9 cellular contexts compared by ENCODE assay signal in the genomic region with DNA sequence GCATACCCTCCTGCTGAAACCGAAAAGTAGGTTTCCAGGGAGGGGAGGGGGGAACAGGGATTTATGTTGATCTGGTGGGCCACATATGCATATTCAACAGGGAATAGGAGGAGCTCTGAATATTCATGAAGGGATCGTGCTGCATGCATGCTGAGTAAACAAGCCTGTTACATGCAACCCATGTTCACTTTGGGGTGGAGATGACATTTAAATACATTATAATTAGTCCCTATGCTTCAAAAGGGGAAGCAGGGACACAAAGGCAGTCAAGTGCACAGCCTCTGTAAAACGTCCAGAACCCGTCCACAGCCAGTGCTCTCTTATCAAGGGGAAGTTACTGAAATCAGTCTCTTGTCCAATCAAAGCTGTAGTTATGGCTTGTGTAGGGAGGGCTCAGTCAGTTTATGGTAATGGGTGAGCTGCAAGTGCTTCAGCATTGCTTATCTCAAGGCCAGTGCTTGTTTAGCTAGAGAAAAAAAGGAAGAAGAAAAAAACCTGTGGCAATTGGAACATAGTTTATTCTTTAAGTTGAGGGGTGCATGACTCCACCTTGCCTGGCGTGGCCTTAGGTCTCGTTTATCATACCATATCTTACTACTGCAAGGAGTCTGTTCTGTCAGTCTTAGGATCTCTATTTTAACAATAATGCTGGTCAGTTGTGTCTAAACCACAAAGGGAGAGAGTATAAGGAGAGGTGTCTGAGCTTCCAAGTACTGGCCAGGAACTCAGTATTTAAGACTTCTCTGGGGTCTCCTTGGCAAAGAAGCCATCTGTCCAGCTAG. TPM values are rescaled to one million over a fixed set of nuclear protein-coding genes. Genes with fewer than 3 reads are reported as not detected.
DNase-seq lines count a peak whose midpoint lies in the region; ATAC-seq and TF ChIP-seq lines count a peak whose summit lies in the region.
"Not testable (repeated sequence)": the region's sequence is repeated elsewhere in the genome, so short reads cannot be mapped to it uniquely, and the experiment has no call there.
"Had no signal": no experiment of that assay in that cellular context is flagged by ENCODE, and none has a peak within 500 bp of the region (broad histone marks: within the 10 kb centered on the region; RNA-seq: fewer than 3 reads in every experiment).

No MANE protein-coding gene starts in this region.

- H3K4ac ChIP-seq in mesendoderm (ENCODE audit: low read depth, low read length): not testable (repeated sequence)

- WGBS in endodermal cell (ENCODE audit: insufficient coverage in 1 of 2, insufficient read length in 1 of 2), 2 experiments: 20 to 25% methylated on average over 1 to 2 of the region's 6 CpGs
- WGBS in mesendoderm (ENCODE audit: extremely low coverage, insufficient coverage, low lambda C conversion rate): no CpG with 5 or more reads among the region's 6 CpGs

- H2BK120ac ChIP-seq in mesendoderm (ENCODE audit: low read depth, low read length): not testable (repeated sequence)

- ATAC-seq in GM23338, WTC11: not testable (repeated sequence)

- H3K4me1 Mint-ChIP-seq in GM23338 (peaks cover 22% of the 10 kb centered on the region), WTC11 (peaks cover 18% of the 10 kb centered on the region)
- H3K4me1 Mint-ChIP-seq in endodermal cell: not testable (repeated sequence)

- H3K9ac ChIP-seq in SK-N-MC (ENCODE audit: insufficient read length); endodermal cell (ENCODE audit: extremely low read depth, low read length, poor library complexity, severe bottlenecking); mesendoderm (ENCODE audit: low read length): not testable (repeated sequence)

- not testable (repeated sequence) for H4K20me1 ChIP-seq in GM23338 (replicated peaks; ENCODE audit: insufficient read depth)

- H3K27ac Mint-ChIP-seq in GM23338, endodermal cell: not testable (repeated sequence)
- H3K27ac Mint-ChIP-seq in WTC11: peak overlapping the region; percentile 68

- not testable (repeated sequence) for H3F3A ChIP-seq in GM23338 (replicated peaks; ENCODE audit: low read depth)

- not testable (repeated sequence) for H3K9me3 ChIP-seq in SK-N-MC (ENCODE audit: low read depth, low read length); endodermal cell (ENCODE audit: control insufficient read depth, low read length)

- H3K27me3 Mint-ChIP-seq in GM23338 (ENCODE audit: insufficient read depth, low read depth, poor library complexity): peaks cover 15% of the 10 kb centered on the region
- peaks cover 11% of the 10 kb centered on the region for H3K27me3 Mint-ChIP-seq in WTC11 (ENCODE audit: low read depth)
- H3K27me3 Mint-ChIP-seq in endodermal cell (ENCODE audit: insufficient read depth): peaks cover 11% of the 10 kb centered on the region

- H3K27ac ChIP-seq in GM23338 (ENCODE audit: low read depth); SK-N-MC; endodermal cell (ENCODE audit: low read depth, low read length); mesendoderm (ENCODE audit: low read depth, low read length): not testable (repeated sequence)

- TF ChIP-seq CTCF in GM23338 (conservative IDR thresholded peaks at IDR 0.05; ENCODE audit: low read depth in 2 of 2); WTC11 (IDR thresholded peaks at IDR 0.05); endodermal cell (conservative IDR thresholded peaks at IDR 0.05): not testable (repeated sequence)

- not testable (repeated sequence) for H3K9me3 Mint-ChIP-seq in GM23338, WTC11, endodermal cell

- H3K4me3 ChIP-seq in GM23338; endodermal cell (ENCODE audit: low read length); mesendoderm (ENCODE audit: low read length): not testable (repeated sequence)
- peak overlapping the region; percentile 63 for H3K4me3 ChIP-seq in SK-N-MC

- not testable (repeated sequence) for H4K8ac ChIP-seq in mesendoderm (ENCODE audit: low read depth, low read length)

- peaks cover 13% of the 10 kb centered on the region for H3K27me3 ChIP-seq in GM23338 (ENCODE audit: insufficient read depth)
- not testable (repeated sequence) for H3K27me3 ChIP-seq in endodermal cell (ENCODE audit: control insufficient read depth, insufficient read depth, low read length, poor library complexity, severe bottlenecking); mesendoderm (ENCODE audit: insufficient read depth, low read length, poor library complexity)

- H3K4me3 Mint-ChIP-seq in GM23338 (peak overlapping the region; percentile 58), WTC11 (peak overlapping the region; percentile 56)
- not testable (repeated sequence) for H3K4me3 Mint-ChIP-seq in endodermal cell

- not testable (repeated sequence) for H3K18ac ChIP-seq in mesendoderm (ENCODE audit: low read length)

- not testable (repeated sequence) for H3K23ac ChIP-seq in mesendoderm (ENCODE audit: low read length)

- H3K9me2 ChIP-seq in GM23338 (ENCODE audit: insufficient read depth): not testable (repeated sequence)

- H3K56ac ChIP-seq in mesendoderm (ENCODE audit: low read length): not testable (repeated sequence)

- H3K36me3 Mint-ChIP-seq in GM23338 (ENCODE audit: low read depth); WTC11; endodermal cell (ENCODE audit: low read depth): not testable (repeated sequence)

- in situ Hi-C loops in KBM-7 (cut with MboI; ENCODE audit: low pct_unique_long_range_greater_than_20kb, low sequenced_read_pairs): not testable (repeated sequence)

- H2AK5ac ChIP-seq in mesendoderm (ENCODE audit: low read length): not testable (repeated sequence)

- CTCF ChIA-PET in WTC11 (lab: Charles Lee): not testable (repeated sequence)

- H3K36me3 ChIP-seq in GM23338 (ENCODE audit: insufficient read depth); SK-N-MC (ENCODE audit: insufficient read depth, low read length); endodermal cell (ENCODE audit: control insufficient read depth, insufficient read depth, low read length); mesendoderm (ENCODE audit: control insufficient read depth, insufficient read depth, low read length): not testable (repeated sequence)

- H3K4me2 ChIP-seq in GM23338; mesendoderm (ENCODE audit: low read length): not testable (repeated sequence)

- not testable (repeated sequence) for H2BK15ac ChIP-seq in mesendoderm (replicated peaks; ENCODE audit: low read depth)

- not testable (repeated sequence) for H3K4me1 ChIP-seq in GM23338 (ENCODE audit: insufficient read depth); endodermal cell (ENCODE audit: control insufficient read depth, insufficient read depth, low read length); mesendoderm (ENCODE audit: control insufficient read depth, low read depth, low read length)

- not testable (repeated sequence) for H3K79me1 ChIP-seq in mesendoderm (ENCODE audit: low read length)

- H2BK5ac ChIP-seq in mesendoderm (ENCODE audit: low read length): not testable (repeated sequence)

- H4K5ac ChIP-seq in mesendoderm (ENCODE audit: low read length): not testable (repeated sequence)

- not testable (repeated sequence) for H2AFZ ChIP-seq in GM23338

- H3K79me2 ChIP-seq in GM23338 (replicated peaks; ENCODE audit: insufficient read depth); mesendoderm (ENCODE audit: control insufficient read depth, insufficient read depth, low read length): not testable (repeated sequence)

- DNase-seq in GM23338 (ENCODE audit: low spot score): peak; percentile 55
- DNase-seq in KBM-7: peak; percentile 68
- DNase-seq in NCI-H526 treated with DMSO at 0.1 percent for 48 hours (lab: John Stamatoyannopoulos, UW): peak; percentile 29
- DNase-seq in SK-N-MC (ENCODE audit: low read depth, low spot score); WTC11 (ENCODE audit: low spot score): not testable (repeated sequence)
- peak; percentile 51 for DNase-seq in endodermal cell
- peak; percentile 31 for DNase-seq in mesendoderm

- POLR2A ChIA-PET in WTC11 (lab: Charles Lee): not testable (repeated sequence)

RNA-seq across cellular contexts. Expression of gene RNU1-2, which starts 28.7 kb away (rescaled TPM):
- total RNA-seq in GM23338 (2014; rRNA removed; shearing (Covaris generic)): under 0.01 TPM in 1 of 2 replicates, not detected in the other
- polyA plus RNA-seq in GM23338 (2016; fragmentation: Nextera tagmentation; extraction: Ambion mirVana): not detected in 2 replicates
- total RNA-seq in WTC11 (2021): 1,028 to 1,267 TPM (median 1,197 TPM) in 3 replicates
- total RNA-seq in endodermal cell: 1,000 to 10,000 TPM; 2,483 to 3,611 TPM
- 11,872 TPM for polyA plus RNA-seq in endodermal cell (2013, experiment 1 of 2)
- polyA plus RNA-seq in endodermal cell (2013, experiment 2 of 2): 14,577 TPM
- not detected for polyA plus RNA-seq in mesendoderm (2013, experiment 1 of 2)
- polyA plus RNA-seq in mesendoderm (2013, experiment 2 of 2): not detected
- total RNA-seq: H4 had no signal
- polyA plus RNA-seq: CD14-positive monocyte had no signal

RNA-seq across cellular contexts. Expression of gene CROCC, which starts 54.6 kb away (rescaled TPM):
- 74.6 and 106 TPM in 2 replicates for total RNA-seq in GM23338 (2014; rRNA removed; shearing (Covaris generic))
- polyA plus RNA-seq in GM23338 (2016; fragmentation: Nextera tagmentation; extraction: Ambion mirVana): 13.0 and 15.1 TPM in 2 replicates
- total RNA-seq in WTC11 (2021) (73.8 to 75.6 TPM (median 73.9 TPM) in 3 replicates), endodermal cell (10 to 100 TPM; 58.4 to 61.8 TPM)
- 38.9 TPM for polyA plus RNA-seq in endodermal cell (2013, experiment 1 of 2)
- polyA plus RNA-seq in endodermal cell (2013, experiment 2 of 2): 33.9 TPM
- polyA plus RNA-seq in mesendoderm (2013, experiment 1 of 2): 10.7 TPM
- 10.0 TPM for polyA plus RNA-seq in mesendoderm (2013, experiment 2 of 2)

Comparison
In these comparisons a context has a peak if more than half of its experiments do, and no peak if none do; other contexts are left out.
1. RNA of gene RNU1-2, which starts 28.7 kb away (total RNA-seq): 2,483 to 3,611 TPM in endodermal cell and 1,028 to 1,267 TPM in WTC11; under 0.01 TPM in GM23338; every median in the first group is over 1,000 times any median in the second.